ENCODE assay signal across 9 cellular contexts in the genomic region with DNA sequence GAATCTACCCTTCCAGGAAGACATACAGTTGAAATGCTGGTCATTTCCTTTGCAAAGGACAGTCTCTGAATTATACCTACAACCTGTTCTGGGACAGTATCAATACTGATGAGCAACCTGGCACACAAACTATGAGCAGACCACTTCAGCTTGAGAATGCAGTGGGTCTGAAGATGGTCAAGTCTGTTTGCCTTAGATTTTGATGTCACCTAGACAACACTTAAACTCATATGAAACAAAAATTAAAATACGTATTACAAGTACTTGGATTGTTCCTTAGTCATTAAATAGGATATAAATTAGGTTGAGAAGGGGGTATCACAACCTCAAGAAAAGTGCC. TPM values are rescaled to one million over a fixed set of nuclear protein-coding genes. Genes with fewer than 3 reads are reported as not detected.
A peak's percentile ranks its signal among the peaks of the same experiment; 100 is the strongest.
DNase-seq lines count a peak whose midpoint lies in the region; ATAC-seq and TF ChIP-seq lines count a peak whose summit lies in the region.
"Had no signal": no experiment of that assay in that cellular context is flagged by ENCODE, and none has a peak within 500 bp of the region (broad histone marks: within the 10 kb centered on the region; RNA-seq: fewer than 3 reads in every experiment).

No MANE protein-coding gene starts in this region.

- H3K4me3 ChIP-seq in GM06990 (replicated peaks; ENCODE audit: low read depth, low read length) (peak overlapping the region; percentile 100), Karpas-422 (ENCODE audit: low read length) (peak overlapping the region; percentile 16; the same call in 1 of the 2 replicates), neutrophil (ENCODE audit: low read depth in 1 of 2, low read length in 1 of 2) (no peak overlapping the region)
- H3K4me3 ChIP-seq: uterus had no signal

- H3K36me3 ChIP-seq in GM06990 (ENCODE audit: control insufficient read depth, insufficient read depth, low read length) = peaks cover 15% of the 10 kb centered on the region
- H3K36me3 ChIP-seq in Karpas-422 (ENCODE audit: insufficient read depth, low read length) = peaks cover 43% of the 10 kb centered on the region
- peaks cover 44% of the 10 kb centered on the region for H3K36me3 ChIP-seq in neutrophil
- H3K36me3 ChIP-seq: uterus had no signal

- H4K20me1 ChIP-seq in Karpas-422 (ENCODE audit: insufficient read depth, low read depth, low read length) = peaks cover 27% of the 10 kb centered on the region

- no peaks in the 10 kb centered on the region for H3K27me3 ChIP-seq in GM06990 (replicated peaks; ENCODE audit: control insufficient read depth, insufficient read depth, low read length)
- H3K27me3 ChIP-seq in Karpas-422 (ENCODE audit: low read length) = no peaks in the 10 kb centered on the region
- H3K27me3 ChIP-seq in neutrophil = no peaks in the 10 kb centered on the region
- H3K27me3 ChIP-seq: uterus had no signal

- H3K36me3 Mint-ChIP-seq in central memory CD8-positive, alpha-beta T cell (ENCODE audit: insufficient read depth) = peaks cover 83% of the 10 kb centered on the region

- H3K27ac ChIP-seq in Karpas-422 (ENCODE audit: low read length) (peak overlapping the region; percentile 91), neutrophil (peak overlapping the region; percentile 96)

- H3K27ac Mint-ChIP-seq in central memory CD8-positive, alpha-beta T cell (ENCODE audit: low read depth) = peak overlapping the region; percentile 99

- no peak for TF ChIP-seq CTCF in GM06990 (IDR thresholded peaks at IDR 0.05; ENCODE audit: insufficient read depth, low read length, poor library complexity, severe bottlenecking)
- TF ChIP-seq CTCF in neutrophil (IDR thresholded peaks at IDR 0.05) = no peak

- H3K4me1 Mint-ChIP-seq in central memory CD8-positive, alpha-beta T cell = peaks cover 41% of the 10 kb centered on the region

- no peak for ATAC-seq in central memory CD8-positive, alpha-beta T cell (replicated peaks; ENCODE audit: extremely low read depth, poor library complexity, severe bottlenecking)
- ATAC-seq in GM19035 (IDR thresholded peaks at IDR 0.05; ENCODE audit: unreplicated experiment) (no peak), GM18519 (IDR thresholded peaks at IDR 0.05; ENCODE audit: low FRiP score, unreplicated experiment) (no peak), GM21737 (IDR thresholded peaks at IDR 0.05; ENCODE audit: unreplicated experiment) (no peak)

- H3K9me3 ChIP-seq in Karpas-422 (ENCODE audit: low read length) (no peaks in the 10 kb centered on the region), neutrophil (no peaks in the 10 kb centered on the region)
- H3K9me3 ChIP-seq: uterus had no signal

- DNase-seq in GM06990 (ENCODE audit: extremely low read depth, insufficient read length) = no peak
- no peak for DNase-seq in Karpas-422
- DNase-seq in central memory CD8-positive, alpha-beta T cell (ENCODE audit: low spot score in 2 of 2) = no peak
- no peak for DNase-seq in medulla oblongata (ENCODE audit: extremely low spot score)
- DNase-seq: uterus had no signal

- peaks cover 47% of the 10 kb centered on the region for H3K4me1 ChIP-seq in Karpas-422 (ENCODE audit: low read length)
- peaks cover 41 to 54% of the 10 kb centered on the region in 2 experiments for H3K4me1 ChIP-seq in neutrophil (ENCODE audit: control insufficient read depth in 1 of 2, insufficient read depth in 1 of 2, low read depth in 1 of 2, low read length in 1 of 2)

- no peaks in the 10 kb centered on the region for H3K9me3 Mint-ChIP-seq in central memory CD8-positive, alpha-beta T cell

- H3K4me2 ChIP-seq in Karpas-422 (ENCODE audit: low read depth, low read length, poor library complexity, severe bottlenecking) = peak overlapping the region; percentile 87

- H3K79me2 ChIP-seq in Karpas-422 (ENCODE audit: low read length) = peaks cover 45% of the 10 kb centered on the region

- no peak overlapping the region for H2AFZ ChIP-seq in Karpas-422 (ENCODE audit: low read length)

- H3K4me3 Mint-ChIP-seq in central memory CD8-positive, alpha-beta T cell = peak overlapping the region; percentile 95

- H3K27me3 Mint-ChIP-seq in central memory CD8-positive, alpha-beta T cell = no peaks in the 10 kb centered on the region

- H3K9ac ChIP-seq in Karpas-422 (ENCODE audit: low read length) = peak overlapping the region; percentile 15; the same call in 1 of the 2 replicates

- no peaks in the 10 kb centered on the region for H3K9me2 ChIP-seq in Karpas-422 (replicated peaks; ENCODE audit: insufficient read depth, low read length)

RNA-seq across cellular contexts. Expression of gene SRSF2, which starts 3.5 kb away (rescaled TPM):
- 328 and 459 TPM in 2 replicates for total RNA-seq in Karpas-422 (2014; rRNA removed; shearing (Covaris generic); ENCODE audit: low replicate concordance)

RNA-seq across cellular contexts. Expression of gene MFSD11, which starts 4.3 kb away (rescaled TPM):
- 19.1 and 34.3 TPM in 2 replicates for total RNA-seq in Karpas-422 (2014; rRNA removed; shearing (Covaris generic); ENCODE audit: low replicate concordance)

RNA-seq across cellular contexts. Expression of gene METTL23, which starts 6.9 kb away (rescaled TPM):
- total RNA-seq in Karpas-422 (2014; rRNA removed; shearing (Covaris generic); ENCODE audit: low replicate concordance) = 43.4 and 72.4 TPM in 2 replicates

RNA-seq across cellular contexts. Expression of gene JMJD6, which starts 7.2 kb away (rescaled TPM):
- 16.2 and 20.5 TPM in 2 replicates for total RNA-seq in Karpas-422 (2014; rRNA removed; shearing (Covaris generic); ENCODE audit: low replicate concordance)

RNA-seq across cellular contexts. Expression of gene MXRA7, which starts 22.8 kb away (rescaled TPM):
- 0.45 TPM in 1 of 2 replicates, not detected in the other for total RNA-seq in Karpas-422 (2014; rRNA removed; shearing (Covaris generic); ENCODE audit: low replicate concordance)

Comparison
In these comparisons a context has a peak if more than half of its experiments do, and no peak if none do; other contexts are left out.
1. H3K4me3 ChIP-seq: peak in GM06990 (single experiment) and Karpas-422 (single experiment); none in neutrophil (0 of 2).